ENCODE assay signal across 11 cellular contexts in genomic region chr1:221887091-221887746, GRCh38.
DNase-seq lines count a peak whose midpoint lies in the region; ATAC-seq, FAIRE-seq and TF ChIP-seq lines count a peak whose summit lies in the region.
"Had no signal": no experiment of that assay in that cellular context is flagged by ENCODE, and none has a peak within 500 bp of the region (broad histone marks: within the 10 kb centered on the region; RNA-seq: fewer than 3 reads in every experiment).

No MANE protein-coding gene starts in this region.

- H3K36me3 ChIP-seq in kidney (ENCODE audit: control insufficient read depth in 1 of 2, insufficient read depth in 2 of 2, low read length in 2 of 2) (no peaks in the 10 kb centered on the region), upper lobe of right lung (no peaks in the 10 kb centered on the region)

- H3K27ac ChIP-seq in kidney (ENCODE audit: low read depth in 2 of 2, low read length in 2 of 2) = no peak overlapping the region
- no peak overlapping the region for H3K27ac ChIP-seq in upper lobe of right lung

- no peaks in the 10 kb centered on the region for H3K27me3 ChIP-seq in upper lobe of right lung

- TF ChIP-seq CTCF in kidney (IDR thresholded peaks at IDR 0.05; ENCODE audit: borderline replicate concordance, extremely low read depth, insufficient read depth) (no peak), upper lobe of right lung (IDR thresholded peaks at IDR 0.05) (no peak)

- peak; percentile 63 for DNase-seq in NCI-H82 (lab: John Stamatoyannopoulos, UW)
- DNase-seq in NCI-H82 treated with DMSO at 0.1 percent for 48 hours (lab: John Stamatoyannopoulos, UW; ENCODE audit: unreplicated experiment) = no peak
- peak; percentile 86 for DNase-seq in amniotic stem cell (lab: John Stamatoyannopoulos, UW)
- DNase-seq in kidney = peak; percentile 85
- peak; percentile 67 for DNase-seq in upper lobe of right lung
- DNase-seq in activated gamma-delta T cell treated with Interleukin-2 at 50 U/mL for 16 hours = no peak
- DNase-seq: activated CD4-positive, alpha-beta T cell treated with anti-CD3 and anti-CD28 coated beads for 36 hours; CD4-positive, alpha-beta T cell; hippocampal formation had no signal

- intact Hi-C loops in kidney (cut with DNase I) = no loop called here
- intact Hi-C loops in upper lobe of right lung (cut with DNase I) = no loop called here

- FAIRE-seq in kidney (lab: Jason Lieb, UNC) = no peak

- no peaks in the 10 kb centered on the region for H3K9me3 ChIP-seq in kidney (ENCODE audit: control insufficient read depth in 1 of 2, low read length in 2 of 2)
- no peaks in the 10 kb centered on the region for H3K9me3 ChIP-seq in upper lobe of right lung

- no peak overlapping the region for H3K4me3 ChIP-seq in kidney (ENCODE audit: low read length in 2 of 2)
- H3K4me3 ChIP-seq in upper lobe of right lung = no peak overlapping the region

- ATAC-seq in upper lobe of right lung (peak; percentile 88), HG02852 (IDR thresholded peaks at IDR 0.05; ENCODE audit: unreplicated experiment) (no peak), GM18520 (IDR thresholded peaks at IDR 0.05; ENCODE audit: unreplicated experiment) (no peak)
- ATAC-seq: activated CD4-positive, alpha-beta T cell treated with anti-CD3 and anti-CD28 coated beads for 36 hours had no signal

- no peak overlapping the region for H3K9ac ChIP-seq in kidney (ENCODE audit: low read length in 2 of 2)

- H3K4me1 ChIP-seq in kidney (ENCODE audit: control insufficient read depth in 1 of 2, insufficient read depth in 1 of 2, low read depth in 1 of 2, low read length in 2 of 2) (no peaks in the 10 kb centered on the region), upper lobe of right lung (no peaks in the 10 kb centered on the region)

Comparison
In these comparisons a context has a peak if more than half of its experiments do, and no peak if none do; other contexts are left out.
1. DNase-seq: peak in NCI-H82 (single experiment), amniotic stem cell (single experiment), kidney (single experiment) and upper lobe of right lung (single experiment); none in NCI-H82 treated with DMSO at 0.1 percent for 48 hours (single experiment) and activated gamma-delta T cell treated with Interleukin-2 at 50 U/mL for 16 hours (single experiment).